Comparison of ENCODE assay signal across 21 cellular contexts in the genomic region with DNA sequence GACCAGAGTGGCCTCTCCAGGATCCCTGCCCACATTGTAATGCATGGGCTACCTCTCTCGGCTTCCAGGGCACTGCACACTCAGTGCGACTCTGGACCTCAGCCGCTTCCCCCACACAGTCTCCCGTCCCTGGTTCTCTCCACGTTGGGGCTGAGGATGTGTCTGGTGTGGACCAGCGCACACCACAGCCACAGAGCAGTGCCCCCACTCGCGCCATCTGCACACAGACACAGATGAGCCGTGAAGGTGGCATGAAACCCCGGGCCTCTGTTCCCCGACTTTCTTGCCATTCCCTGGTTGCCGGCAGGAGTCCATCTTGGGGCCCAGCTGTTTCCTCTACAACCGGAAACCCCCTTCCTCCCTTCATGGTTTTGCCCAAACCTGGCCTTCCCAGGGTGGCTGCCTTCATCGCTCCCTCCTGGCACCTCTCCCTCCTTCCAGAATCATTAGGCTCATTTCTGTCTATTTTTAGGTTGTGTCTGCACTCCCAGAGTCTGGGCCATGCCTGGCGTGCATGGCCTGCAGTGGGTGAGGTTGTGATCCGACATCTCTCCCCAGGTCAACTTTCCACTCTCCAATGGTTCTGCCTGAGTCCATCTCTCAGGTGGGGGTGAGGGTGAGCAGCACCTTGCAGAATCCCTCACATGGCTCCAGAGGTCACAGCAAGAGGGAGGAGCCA. TPM values are rescaled to one million over a fixed set of nuclear protein-coding genes. Genes with fewer than 3 reads are reported as not detected.
DNase-seq lines count a peak whose midpoint lies in the region; ATAC-seq and TF ChIP-seq lines count a peak whose summit lies in the region.
"Had no signal": no experiment of that assay in that cellular context is flagged by ENCODE, and none has a peak within 500 bp of the region (broad histone marks: within the 10 kb centered on the region; RNA-seq: fewer than 3 reads in every experiment).

No MANE protein-coding gene starts in this region.

- H3K36me3 ChIP-seq in HEK293 (ENCODE audit: control insufficient read depth in 2 of 2, insufficient read depth in 1 of 2, low read length in 2 of 2) (no peaks in the 10 kb centered on the region), tibial nerve (no peaks in the 10 kb centered on the region)
- H3K36me3 ChIP-seq: gastroesophageal sphincter, ovary, tibial artery had no signal

- H3K4me1 ChIP-seq in HEK293 (ENCODE audit: control insufficient read depth, insufficient read depth, low read length): no peaks in the 10 kb centered on the region
- peaks cover 0 to 17% (median 0%) of the 10 kb centered on the region in 4 donors for H3K4me1 ChIP-seq in tibial nerve
- H3K4me1 ChIP-seq: gastroesophageal sphincter had no signal

- DNase-seq in Right ventricle myocardium superior (no peak), cardiac septum (ENCODE audit: low spot score) (no peak), left ventricle myocardium superior (no peak), tibial nerve (ENCODE audit: low spot score in 2 of 2) (no peak), inferior parietal cortex (ENCODE audit: extremely low spot score) (no peak), medulla oblongata (ENCODE audit: extremely low spot score) (no peak)
- DNase-seq: activated B cell treated with CpG ODN at 0.5 μM for 24 hours; activated CD4-positive, alpha-beta T cell treated with anti-CD3 and anti-CD28 coated beads, Interleukin-2, amount 50 U/mL, for 1 hour; C1 segment of cervical spinal cord; cerebellar nuclear complex; GOT3; IMR-90; NCI-H1105 treated with DMSO at 0.1 percent for 48 hours; NCI-H2029; tibial artery had no signal

- H3K4me3 ChIP-seq in HEK293 (ENCODE audit: low read depth, low read length) (no peak overlapping the region), tibial nerve (no peak overlapping the region)
- H3K4me3 ChIP-seq: dorsolateral prefrontal cortex, gastroesophageal sphincter, ovary, smooth muscle cell, tibial artery had no signal

- CTCF ChIA-PET in HEK293 (lab: Yijun Ruan, JAX): interaction anchor here (0.6 to 1.4 kb wide), 7 partner anchors 13 to 448 kb away, joined by 3 to 5 read pairs (median 3); no protein-coding TSS in a partner anchor

- H3K27me3 ChIP-seq in tibial nerve: peaks cover 0 to 8% of the 10 kb centered on the region in 2 donors
- H3K27me3 ChIP-seq: dorsolateral prefrontal cortex, ovary had no signal

- TF ChIP-seq EP300 in tibial nerve (IDR thresholded peaks at IDR 0.05): no peak

- no peak overlapping the region for H3K27ac ChIP-seq in HEK293 (ENCODE audit: extremely low read depth, low read depth, low read length)
- no peak overlapping the region for H3K27ac ChIP-seq in tibial nerve
- H3K27ac ChIP-seq: gastroesophageal sphincter, ovary, tibial artery had no signal

- WGBS in tibial nerve, 2 donors: 83% methylated on average over 15 to 16 of the region's 16 CpGs

- intact Hi-C loops in Right ventricle myocardium superior (cut with DNase I): no loop called here
- intact Hi-C loops in cardiac septum (cut with DNase I): no loop called here
- intact Hi-C loops in left ventricle myocardium superior (cut with micrococcal nuclease): no loop called here

- ATAC-seq in Right ventricle myocardium superior (ENCODE audit: poor library complexity) (peak; percentile 53), left ventricle myocardium superior (peak; percentile 73)
- ATAC-seq: gastroesophageal sphincter had no signal

- TF ChIP-seq CTCF in HEK293 (tag by site-specific recombination; IDR thresholded peaks at IDR 0.05) (no peak), tibial nerve (IDR thresholded peaks at IDR 0.05) (no peak)

- POLR2A ChIA-PET in HEK293 (lab: Yijun Ruan, JAX): no interaction called here

- no peaks in the 10 kb centered on the region for H3K9me3 ChIP-seq in HEK293 (ENCODE audit: control insufficient read depth, insufficient read depth, low read depth, low read length)
- H3K9me3 ChIP-seq in tibial nerve: no peaks in the 10 kb centered on the region
- H3K9me3 ChIP-seq: Caco-2, gastroesophageal sphincter, ovary, tibial artery had no signal

- TF ChIP-seq POLR2A in tibial nerve (IDR thresholded peaks at IDR 0.05): no peak

TF ChIP-seq in HEK293, 187 proteins besides CTCF, POLR2A, EP300 and RAD21:
- TF ChIP-seq ZNF621 (tag by site-specific recombination; IDR thresholded peaks at IDR 0.05) (no peak), ZNF24 (tag by site-specific recombination; IDR thresholded peaks at IDR 0.05) (no peak), ZNF221 (tag by site-specific recombination; IDR thresholded peaks at IDR 0.05; ENCODE audit: borderline replicate concordance) (no peak), YY2 (tag by site-specific recombination; IDR thresholded peaks at IDR 0.05) (no peak)
- TF ChIP-seq, protein P1, sequence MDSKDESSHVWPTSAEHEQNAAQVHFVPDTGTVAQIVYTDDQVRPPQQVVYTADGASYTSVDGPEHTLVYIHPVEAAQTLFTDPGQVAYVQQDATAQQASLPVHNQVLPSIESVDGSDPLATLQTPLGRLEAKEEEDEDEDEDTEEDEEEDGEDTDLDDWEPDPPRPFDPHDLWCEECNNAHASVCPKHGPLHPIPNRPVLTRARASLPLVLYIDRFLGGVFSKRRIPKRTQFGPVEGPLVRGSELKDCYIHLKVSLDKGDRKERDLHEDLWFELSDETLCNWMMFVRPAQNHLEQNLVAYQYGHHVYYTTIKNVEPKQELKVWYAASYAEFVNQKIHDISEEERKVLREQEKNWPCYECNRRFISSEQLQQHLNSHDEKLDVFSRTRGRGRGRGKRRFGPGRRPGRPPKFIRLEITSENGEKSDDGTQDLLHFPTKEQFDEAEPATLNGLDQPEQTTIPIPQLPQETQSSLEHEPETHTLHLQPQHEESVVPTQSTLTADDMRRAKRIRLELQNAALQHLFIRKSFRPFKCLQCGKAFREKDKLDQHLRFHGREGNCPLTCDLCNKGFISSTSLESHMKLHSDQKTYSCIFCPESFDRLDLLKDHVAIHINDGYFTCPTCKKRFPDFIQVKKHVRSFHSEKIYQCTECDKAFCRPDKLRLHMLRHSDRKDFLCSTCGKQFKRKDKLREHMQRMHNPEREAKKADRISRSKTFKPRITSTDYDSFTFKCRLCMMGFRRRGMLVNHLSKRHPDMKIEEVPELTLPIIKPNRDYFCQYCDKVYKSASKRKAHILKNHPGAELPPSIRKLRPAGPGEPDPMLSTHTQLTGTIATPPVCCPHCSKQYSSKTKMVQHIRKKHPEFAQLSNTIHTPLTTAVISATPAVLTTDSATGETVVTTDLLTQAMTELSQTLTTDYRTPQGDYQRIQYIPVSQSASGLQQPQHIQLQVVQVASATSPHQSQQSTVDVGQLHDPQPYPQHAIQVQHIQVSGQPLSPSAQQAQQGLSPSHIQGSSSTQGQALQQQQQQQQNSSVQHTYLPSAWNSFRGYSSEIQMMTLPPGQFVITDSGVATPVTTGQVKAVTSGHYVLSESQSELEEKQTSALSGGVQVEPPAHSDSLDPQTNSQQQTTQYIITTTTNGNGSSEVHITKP (tag by site-specific recombination; IDR thresholded peaks at IDR 0.05): 0 out of 2 replicates have a peak, but pooled peaks have one; percentile 38
- TF ChIP-seq, protein P2, sequence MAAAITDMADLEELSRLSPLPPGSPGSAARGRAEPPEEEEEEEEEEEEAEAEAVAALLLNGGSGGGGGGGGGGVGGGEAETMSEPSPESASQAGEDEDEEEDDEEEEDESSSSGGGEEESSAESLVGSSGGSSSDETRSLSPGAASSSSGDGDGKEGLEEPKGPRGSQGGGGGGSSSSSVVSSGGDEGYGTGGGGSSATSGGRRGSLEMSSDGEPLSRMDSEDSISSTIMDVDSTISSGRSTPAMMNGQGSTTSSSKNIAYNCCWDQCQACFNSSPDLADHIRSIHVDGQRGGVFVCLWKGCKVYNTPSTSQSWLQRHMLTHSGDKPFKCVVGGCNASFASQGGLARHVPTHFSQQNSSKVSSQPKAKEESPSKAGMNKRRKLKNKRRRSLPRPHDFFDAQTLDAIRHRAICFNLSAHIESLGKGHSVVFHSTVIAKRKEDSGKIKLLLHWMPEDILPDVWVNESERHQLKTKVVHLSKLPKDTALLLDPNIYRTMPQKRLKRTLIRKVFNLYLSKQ (tag by site-specific recombination; IDR thresholded peaks at IDR 0.05; ENCODE audit: borderline replicate concordance): no peak
- TF ChIP-seq, protein P3, sequence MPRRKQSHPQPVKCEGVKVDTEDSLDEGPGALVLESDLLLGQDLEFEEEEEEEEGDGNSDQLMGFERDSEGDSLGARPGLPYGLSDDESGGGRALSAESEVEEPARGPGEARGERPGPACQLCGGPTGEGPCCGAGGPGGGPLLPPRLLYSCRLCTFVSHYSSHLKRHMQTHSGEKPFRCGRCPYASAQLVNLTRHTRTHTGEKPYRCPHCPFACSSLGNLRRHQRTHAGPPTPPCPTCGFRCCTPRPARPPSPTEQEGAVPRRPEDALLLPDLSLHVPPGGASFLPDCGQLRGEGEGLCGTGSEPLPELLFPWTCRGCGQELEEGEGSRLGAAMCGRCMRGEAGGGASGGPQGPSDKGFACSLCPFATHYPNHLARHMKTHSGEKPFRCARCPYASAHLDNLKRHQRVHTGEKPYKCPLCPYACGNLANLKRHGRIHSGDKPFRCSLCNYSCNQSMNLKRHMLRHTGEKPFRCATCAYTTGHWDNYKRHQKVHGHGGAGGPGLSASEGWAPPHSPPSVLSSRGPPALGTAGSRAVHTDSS (tag by site-specific recombination; IDR thresholded peaks at IDR 0.05): no peak
TF ChIP-seq in HEK293: peak in this region for 1.

RNA-seq across cellular contexts. Expression of a gene that starts 10.2 kb away (rescaled TPM):
- total RNA-seq in Right ventricle myocardium superior (1.6 TPM), cardiac septum (1.0 TPM), left ventricle myocardium superior (2.7 TPM), tibial nerve (10 to 100 TPM in 3 of 4 donors, 1 to 10 TPM in 1; 7.5 to 39.0 (median 13.1) TPM)
